ENCODE assay signal across 8 cellular contexts in the genomic region with DNA sequence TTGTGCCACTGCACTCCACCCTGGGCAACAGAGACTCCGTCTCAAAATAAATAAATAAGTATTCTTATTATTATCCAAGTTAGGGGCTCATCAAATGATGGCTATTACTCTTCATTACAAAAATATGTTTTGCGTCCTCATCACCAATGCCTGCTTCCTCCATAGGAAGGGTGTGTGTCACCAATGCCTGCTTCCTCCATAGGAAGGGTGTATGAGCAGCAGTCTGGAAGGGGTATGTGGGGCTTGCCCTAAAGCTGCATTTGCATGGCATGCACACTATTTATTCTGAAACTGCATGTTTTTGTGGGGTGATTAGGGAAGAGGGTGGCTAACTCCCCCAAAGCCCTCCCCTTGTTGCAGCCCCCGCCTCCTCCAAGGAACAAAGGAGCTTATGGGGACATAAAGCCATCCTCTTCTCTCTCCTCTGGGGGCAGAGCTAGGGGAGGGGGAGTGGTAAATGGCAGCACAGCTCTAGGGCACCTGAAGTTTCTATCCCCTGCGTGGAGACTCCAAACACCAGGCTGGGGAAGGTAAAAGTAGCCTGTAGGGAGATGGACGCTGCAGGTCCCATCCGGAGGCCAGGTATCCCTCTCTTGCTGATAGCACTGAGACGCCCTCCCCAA. TPM values are rescaled to one million over a fixed set of nuclear protein-coding genes. Genes with fewer than 3 reads are reported as not detected.
DNase-seq lines count a peak whose midpoint lies in the region; ATAC-seq lines count a peak whose summit lies in the region.

No MANE protein-coding gene starts in this region.

- H3K4me1 Mint-ChIP-seq in CD4-positive, CD25-positive, alpha-beta regulatory T cell, result peaks cover 10 to 38% (median 23%) of the 10 kb centered on the region in 4 donors
- H3K4me1 Mint-ChIP-seq in activated naive CD4-positive, alpha-beta T cell treated with anti-CD3 and anti-CD28 coated beads, Interleukin-2, amount 10 ng/mL, durations not matched to agents 7 days and 5 days, result peaks cover 47% of the 10 kb centered on the region
- peaks cover 17 to 19% of the 10 kb centered on the region in 2 donors for H3K4me1 Mint-ChIP-seq in immature natural killer cell

- H3K36me3 Mint-ChIP-seq in CD4-positive, CD25-positive, alpha-beta regulatory T cell, result peaks cover 5% of the 10 kb centered on the region
- H3K36me3 Mint-ChIP-seq in activated naive CD4-positive, alpha-beta T cell treated with anti-CD3 and anti-CD28 coated beads, Interleukin-2, amount 10 ng/mL, durations not matched to agents 7 days and 5 days, result peaks cover 11% of the 10 kb centered on the region
- H3K36me3 Mint-ChIP-seq in immature natural killer cell, result peaks cover 0 to 5% (median 0%) of the 10 kb centered on the region in 3 donors

- H3K4me1 ChIP-seq in CD4-positive, CD25-positive, alpha-beta regulatory T cell (ENCODE audit: control insufficient read depth, insufficient read depth, low read length, poor library complexity, severe bottlenecking), result peaks cover 32% of the 10 kb centered on the region

- H3K27ac ChIP-seq in CD4-positive, CD25-positive, alpha-beta regulatory T cell (ENCODE audit: insufficient read depth, low read length, poor library complexity, severe bottlenecking), result no peak overlapping the region
- peak overlapping the region; percentile 60 for H3K27ac ChIP-seq in substantia nigra (ENCODE audit: low read depth, low read length, poor library complexity, severe bottlenecking)

- H3K4me3 ChIP-seq in CD4-positive, CD25-positive, alpha-beta regulatory T cell (ENCODE audit: low read depth, low read length), result peak overlapping the region; percentile 68

- H3K9me3 Mint-ChIP-seq in CD4-positive, CD25-positive, alpha-beta regulatory T cell, result no peaks in the 10 kb centered on the region
- H3K9me3 Mint-ChIP-seq in activated naive CD4-positive, alpha-beta T cell treated with anti-CD3 and anti-CD28 coated beads, Interleukin-2, amount 10 ng/mL, durations not matched to agents 7 days and 5 days, result no peaks in the 10 kb centered on the region
- no peaks in the 10 kb centered on the region for H3K9me3 Mint-ChIP-seq in immature natural killer cell

- CTCF ChIA-PET in activated naive CD4-positive, alpha-beta T cell treated with anti-CD3 and anti-CD28 coated beads, Interleukin-2, amount 10 ng/mL, durations not matched to agents 7 days and 5 days (lab: Charles Lee), result interaction anchor here (0.6 to 0.9 kb wide), 3 partner anchors 20 to 153 kb away, joined by 3 read pairs; no protein-coding TSS in a partner anchor

- H3K27me3 ChIP-seq in CD4-positive, CD25-positive, alpha-beta regulatory T cell (ENCODE audit: control insufficient read depth, insufficient read depth, low read length), result no peaks in the 10 kb centered on the region

- no peaks in the 10 kb centered on the region for H3K9me3 ChIP-seq in CD4-positive, CD25-positive, alpha-beta regulatory T cell (ENCODE audit: control insufficient read depth in 2 of 2, low read length in 2 of 2)

- ATAC-seq in CD4-positive, CD25-positive, alpha-beta regulatory T cell (ENCODE audit: low read depth in 2 of 2), result no peak
- ATAC-seq in HG02623 (IDR thresholded peaks at IDR 0.05; ENCODE audit: unreplicated experiment), result no peak
- no peak for ATAC-seq in HG03457 (IDR thresholded peaks at IDR 0.05; ENCODE audit: unreplicated experiment)
- ATAC-seq in HG03432 (IDR thresholded peaks at IDR 0.05; ENCODE audit: unreplicated experiment), result no peak

- H3K4me3 Mint-ChIP-seq in CD4-positive, CD25-positive, alpha-beta regulatory T cell, result peak overlapping the region; percentile 91 to 93 (median 92)
- H3K4me3 Mint-ChIP-seq in activated naive CD4-positive, alpha-beta T cell treated with anti-CD3 and anti-CD28 coated beads, Interleukin-2, amount 10 ng/mL, durations not matched to agents 7 days and 5 days, result peak overlapping the region; percentile 92
- H3K4me3 Mint-ChIP-seq in immature natural killer cell, result peak overlapping the region; percentile 83 to 89 (median 88)

- peaks cover 2% of the 10 kb centered on the region for H3K36me3 ChIP-seq in CD4-positive, CD25-positive, alpha-beta regulatory T cell (ENCODE audit: control insufficient read depth, insufficient read depth, low read length)

- no peaks in the 10 kb centered on the region for H3K27me3 Mint-ChIP-seq in CD4-positive, CD25-positive, alpha-beta regulatory T cell
- no peaks in the 10 kb centered on the region for H3K27me3 Mint-ChIP-seq in activated naive CD4-positive, alpha-beta T cell treated with anti-CD3 and anti-CD28 coated beads, Interleukin-2, amount 10 ng/mL, durations not matched to agents 7 days and 5 days
- H3K27me3 Mint-ChIP-seq in immature natural killer cell (ENCODE audit: low read depth in 3 of 3), result peaks cover 0 to 7% (median 0%) of the 10 kb centered on the region in 3 donors

- DNase-seq in CD4-positive, CD25-positive, alpha-beta regulatory T cell, result peak in 1 of 3 donors; percentile 21
- DNase-seq in KBM-7 (peak; percentile 16), immature natural killer cell (no peak), substantia nigra (lab: John Stamatoyannopoulos, UW) (no peak)
- peak; percentile 34 for DNase-seq in activated naive CD4-positive, alpha-beta T cell treated with anti-CD3 and anti-CD28 coated beads, Interleukin-2, amount 10 ng/mL, durations not matched to agents 7 days and 5 days

- H3K27ac Mint-ChIP-seq in CD4-positive, CD25-positive, alpha-beta regulatory T cell, result peak overlapping the region in 2 of 3 donors; percentile 45 to 87
- peak overlapping the region; percentile 86 for H3K27ac Mint-ChIP-seq in activated naive CD4-positive, alpha-beta T cell treated with anti-CD3 and anti-CD28 coated beads, Interleukin-2, amount 10 ng/mL, durations not matched to agents 7 days and 5 days
- peak overlapping the region; percentile 34 to 85 (median 74) for H3K27ac Mint-ChIP-seq in immature natural killer cell

- in situ Hi-C loops in KBM-7 (cut with MboI; ENCODE audit: low pct_unique_long_range_greater_than_20kb, low sequenced_read_pairs), result no loop called here

RNA-seq across cellular contexts. Expression of a gene that starts 1.3 kb away (rescaled TPM):
- total RNA-seq in CD4-positive, CD25-positive, alpha-beta regulatory T cell, result 11.7 TPM
- polyA plus RNA-seq in CD4-positive, CD25-positive, alpha-beta regulatory T cell, result 10 to 100 TPM in 3 of 4 donors, 1 to 10 TPM in 1; 9.6 to 15.2 (median 13.4) TPM
- 10 to 100 TPM in 2 of 3 donors, 1 to 10 TPM in 1; 8.0 to 20.3 (median 12.6) TPM for polyA plus RNA-seq in immature natural killer cell

RNA-seq across cellular contexts. Expression of a gene that starts 57.0 kb away (rescaled TPM):
- 128 TPM for total RNA-seq in CD4-positive, CD25-positive, alpha-beta regulatory T cell
- polyA plus RNA-seq in CD4-positive, CD25-positive, alpha-beta regulatory T cell, result 100 to 1,000 TPM; 113 to 141 (median 139) TPM
- polyA plus RNA-seq in immature natural killer cell, result 100 to 1,000 TPM; 150 to 248 (median 157) TPM

Comparison
In these comparisons a context has a peak if more than half of its experiments do, and no peak if none do; other contexts are left out.
1. DNase-seq: peak in KBM-7 (single experiment) and activated naive CD4-positive, alpha-beta T cell treated with anti-CD3 and anti-CD28 coated beads, Interleukin-2, amount 10 ng/mL, durations not matched to agents 7 days and 5 days (single experiment); none in immature natural killer cell (0 of 3) and substantia nigra (0 of 49).
2. Peak in every context shown above with its lines, with median percentiles within 50 percentile points of each other: H3K27ac Mint-ChIP-seq and H3K4me3 Mint-ChIP-seq.